ENCODE assay signal across 16 cellular contexts in genomic region chr1:145893306-145894055, GRCh38. TPM values are rescaled to one million over a fixed set of nuclear protein-coding genes. Genes with fewer than 3 reads are reported as not detected.
DNase-seq lines count a peak whose midpoint lies in the region; FAIRE-seq and TF ChIP-seq lines count a peak whose summit lies in the region.
"Had no signal": no experiment of that assay in that cellular context is flagged by ENCODE, and none has a peak within 500 bp of the region (broad histone marks: within the 10 kb centered on the region; RNA-seq: fewer than 3 reads in every experiment).

No MANE protein-coding gene starts in this region.

- in situ Hi-C loops in transverse colon (cut with MboI; ENCODE audit: low pct_ligation_motif_present in 1 of 4, low pct_unique_long_range_greater_than_20kb in 1 of 4, low sequenced_read_pairs in 3 of 4): loop anchor here in 1 of 4 donors (25.0 kb wide), 1 partner anchor 119 kb away; the partner anchor contains the start of gene HJV

- no peaks in the 10 kb centered on the region for H3K36me3 ChIP-seq in astrocyte (ENCODE audit: insufficient read depth, low read length)
- no peaks in the 10 kb centered on the region for H3K36me3 ChIP-seq in transverse colon

- H3K4me3 Mint-ChIP-seq in astrocyte (ENCODE audit: unreplicated experiment): no peak overlapping the region
- H3K4me3 Mint-ChIP-seq: activated CD4-positive, alpha-beta T cell treated with anti-CD3 and anti-CD28 coated beads, Interleukin-2, amount 10 ng/mL, durations not matched to agents 7 days and 5 days; activated T-cell treated with anti-CD3 and anti-CD28 coated beads, Interleukin-2, amount 50 U/mL, for 72 hours; natural killer cell; stimulated activated naive CD8-positive, alpha-beta T cell treated with anti-CD3 and anti-CD28 coated beads, Interleukin-15, amount 100 ng/mL, for 72 hours had no signal

- TF ChIP-seq POLR2A in transverse colon (IDR thresholded peaks at IDR 0.05) (no peak), erythroblast (IDR thresholded peaks at IDR 0.05; ENCODE audit: low read length) (no peak)

- H3K36me3 Mint-ChIP-seq in astrocyte (ENCODE audit: low read depth, unreplicated experiment): peaks cover 8% of the 10 kb centered on the region
- H3K36me3 Mint-ChIP-seq: natural killer cell had no signal

- no peak overlapping the region for H3K4me3 ChIP-seq in astrocyte (ENCODE audit: insufficient read depth, low read depth, low read length)
- H3K4me3 ChIP-seq in transverse colon: no peak overlapping the region

- peaks cover 20% of the 10 kb centered on the region for H3K4me1 Mint-ChIP-seq in astrocyte (ENCODE audit: low read depth, unreplicated experiment)
- H3K4me1 Mint-ChIP-seq: activated CD4-positive, alpha-beta T cell treated with anti-CD3 and anti-CD28 coated beads, Interleukin-2, amount 10 ng/mL, durations not matched to agents 7 days and 5 days; CD4-positive, alpha-beta memory T cell; natural killer cell; stimulated activated naive CD8-positive, alpha-beta T cell treated with anti-CD3 and anti-CD28 coated beads, Interleukin-15, amount 100 ng/mL, for 72 hours had no signal

- H3K9ac ChIP-seq in astrocyte (ENCODE audit: low read length): no peak overlapping the region
- H3K9ac ChIP-seq: KMS-11 had no signal

- TF ChIP-seq EP300 in transverse colon (IDR thresholded peaks at IDR 0.05; ENCODE audit: low read depth): no peak

- intact Hi-C loops in transverse colon (cut with DNase I; ENCODE audit: low total_unique reads): no loop called here

- H3K4me1 ChIP-seq in astrocyte (ENCODE audit: insufficient read depth, low read length) (peaks cover 24% of the 10 kb centered on the region), transverse colon (peaks cover 14 to 24% (median 19%) of the 10 kb centered on the region in 4 donors)

- no peak for TF ChIP-seq CTCF in astrocyte (IDR thresholded peaks at IDR 0.05; ENCODE audit: insufficient read depth, low read depth, low read length)
- TF ChIP-seq CTCF in transverse colon (IDR thresholded peaks at IDR 0.05): no peak

- H2AFZ ChIP-seq in astrocyte (ENCODE audit: low read depth, low read length): no peak overlapping the region

- FAIRE-seq in astrocyte (lab: Jason Lieb, UNC): no peak
- FAIRE-seq: endometrium had no signal

- no peaks in the 10 kb centered on the region for H3K9me3 ChIP-seq in astrocyte (ENCODE audit: insufficient read depth, low read depth, low read length)
- no peaks in the 10 kb centered on the region for H3K9me3 ChIP-seq in transverse colon

- whole genome bisulfite sequencing in transverse colon (ENCODE audit: low coverage in 1 of 2), 2 donors: 92% methylated on average over 7 of the region's 7 CpGs; no CpG with 5 or more reads in 1 of the 2 donors

- H3K79me2 ChIP-seq in astrocyte (ENCODE audit: insufficient read depth, low read length): no peaks in the 10 kb centered on the region

- H3K27ac ChIP-seq in astrocyte (ENCODE audit: low read depth, low read length): no peak overlapping the region
- peak overlapping the region; percentile 84 for H3K27ac ChIP-seq in layer of hippocampus (ENCODE audit: low read depth, low read length)
- peak overlapping the region in 3 of 4 donors; percentile 81 to 83 (median 81) for H3K27ac ChIP-seq in transverse colon
- H3K27ac ChIP-seq: KMS-11 had no signal

- H3K27ac Mint-ChIP-seq in astrocyte (ENCODE audit: unreplicated experiment): no peak overlapping the region
- H3K27ac Mint-ChIP-seq: activated CD4-positive, alpha-beta T cell treated with anti-CD3 and anti-CD28 coated beads, Interleukin-2, amount 10 ng/mL, durations not matched to agents 7 days and 5 days; activated T-cell treated with anti-CD3 and anti-CD28 coated beads, Interleukin-2, amount 50 U/mL, for 72 hours; natural killer cell; stimulated activated naive CD8-positive, alpha-beta T cell treated with anti-CD3 and anti-CD28 coated beads, Interleukin-15, amount 100 ng/mL, for 72 hours had no signal

- H3K27me3 Mint-ChIP-seq in astrocyte (ENCODE audit: low read depth, unreplicated experiment): peaks cover 11% of the 10 kb centered on the region
- H3K27me3 Mint-ChIP-seq: activated CD4-positive, alpha-beta T cell treated with anti-CD3 and anti-CD28 coated beads, Interleukin-2, amount 10 ng/mL, durations not matched to agents 7 days and 5 days; CD4-positive, alpha-beta memory T cell; stimulated activated naive CD8-positive, alpha-beta T cell treated with anti-CD3 and anti-CD28 coated beads, Interleukin-15, amount 100 ng/mL, for 72 hours had no signal

- H4K20me1 ChIP-seq in astrocyte (ENCODE audit: insufficient read depth, low read length): no peaks in the 10 kb centered on the region

- H3K27me3 ChIP-seq in astrocyte (ENCODE audit: insufficient read depth, low read length) (no peaks in the 10 kb centered on the region), layer of hippocampus (ENCODE audit: control insufficient read depth, insufficient read depth, low read length) (no peaks in the 10 kb centered on the region), transverse colon (no peaks in the 10 kb centered on the region)

- peak overlapping the region; percentile 77 for H3K4me2 ChIP-seq in astrocyte (ENCODE audit: low read length)
- H3K4me2 ChIP-seq: KMS-11 had no signal

- DNase-seq in astrocyte (ENCODE audit: low read depth) (no peak), transverse colon (no peak), dermis blood vessel endothelial cell (no peak), erythroblast (lab: John Stamatoyannopoulos, UW) (no peak)
- DNase-seq: activated CD4-positive, alpha-beta T cell treated with anti-CD3 and anti-CD28 coated beads, Interleukin-2, amount 10 ng/mL, durations not matched to agents 7 days and 5 days; activated T-cell treated with anti-CD3 and anti-CD28 coated beads, Interleukin-2, amount 50 U/mL, for 72 hours; CD4-positive, alpha-beta memory T cell; glutamatergic neuron; natural killer cell; NCI-H1436 treated with DMSO at 0.1 percent for 48 hours; NCI-H510A; stimulated activated naive CD8-positive, alpha-beta T cell treated with anti-CD3 and anti-CD28 coated beads, Interleukin-15, amount 100 ng/mL, for 72 hours had no signal

- H3K9me3 Mint-ChIP-seq in astrocyte (ENCODE audit: unreplicated experiment): no peaks in the 10 kb centered on the region
- H3K9me3 Mint-ChIP-seq: activated CD4-positive, alpha-beta T cell treated with anti-CD3 and anti-CD28 coated beads, Interleukin-2, amount 10 ng/mL, durations not matched to agents 7 days and 5 days; activated T-cell treated with anti-CD3 and anti-CD28 coated beads, Interleukin-2, amount 50 U/mL, for 72 hours; CD4-positive, alpha-beta memory T cell; natural killer cell; stimulated activated naive CD8-positive, alpha-beta T cell treated with anti-CD3 and anti-CD28 coated beads, Interleukin-15, amount 100 ng/mL, for 72 hours had no signal

RNA-seq across cellular contexts. Expression of gene ANKRD35, which starts 7.8 kb away (rescaled TPM):
- total RNA-seq in astrocyte (0.07 and 0.16 TPM in 2 replicates), transverse colon (1 to 10 TPM in 3 of 4 donors, not detected in 1; 1.1 to 1.8 (median 1.4) TPM), dermis blood vessel endothelial cell (0.09 and 0.17 TPM in 2 replicates)
- total RNA-seq: CD4-positive, alpha-beta memory T cell; kidney epithelial cell had no signal

RNA-seq across cellular contexts. Expression of gene ITGA10, which starts 16.4 kb away (rescaled TPM):
- 0.65 and 1.0 TPM in 2 replicates for total RNA-seq in astrocyte
- 10 to 100 TPM in 1 of 4 donors, 1 to 10 TPM in 3; 2.2 to 18.1 (median 5.4) TPM for total RNA-seq in transverse colon
- total RNA-seq in dermis blood vessel endothelial cell: 3.9 and 4.6 TPM in 2 replicates

RNA-seq across cellular contexts. Expression of gene PEX11B, which starts 25.0 kb away (rescaled TPM):
- total RNA-seq in astrocyte: 19.9 and 20.7 TPM in 2 replicates
- 10 to 100 TPM in 3 of 4 donors, 1 to 10 TPM in 1; 8.8 to 38.9 (median 27.0) TPM for total RNA-seq in transverse colon
- total RNA-seq in dermis blood vessel endothelial cell: 34.0 and 41.4 TPM in 2 replicates

RNA-seq across cellular contexts. Expression of gene RBM8A, which starts 33.8 kb away (rescaled TPM):
- total RNA-seq in astrocyte: 157 and 177 TPM in 2 replicates
- total RNA-seq in transverse colon: 100 to 1,000 TPM in 2 of 4 donors, 10 to 100 TPM in 2; 23.6 to 122 (median 99.1) TPM
- 187 and 192 TPM in 2 replicates for total RNA-seq in dermis blood vessel endothelial cell

RNA-seq across cellular contexts. Expression of gene PIAS3, which starts 34.6 kb away (rescaled TPM):
- total RNA-seq in astrocyte (42.6 and 49.9 TPM in 2 replicates), transverse colon (10 to 100 TPM; 10.2 to 71.6 (median 17.8) TPM), dermis blood vessel endothelial cell (6.1 and 10.7 TPM in 2 replicates)
